In the genomic region with DNA sequence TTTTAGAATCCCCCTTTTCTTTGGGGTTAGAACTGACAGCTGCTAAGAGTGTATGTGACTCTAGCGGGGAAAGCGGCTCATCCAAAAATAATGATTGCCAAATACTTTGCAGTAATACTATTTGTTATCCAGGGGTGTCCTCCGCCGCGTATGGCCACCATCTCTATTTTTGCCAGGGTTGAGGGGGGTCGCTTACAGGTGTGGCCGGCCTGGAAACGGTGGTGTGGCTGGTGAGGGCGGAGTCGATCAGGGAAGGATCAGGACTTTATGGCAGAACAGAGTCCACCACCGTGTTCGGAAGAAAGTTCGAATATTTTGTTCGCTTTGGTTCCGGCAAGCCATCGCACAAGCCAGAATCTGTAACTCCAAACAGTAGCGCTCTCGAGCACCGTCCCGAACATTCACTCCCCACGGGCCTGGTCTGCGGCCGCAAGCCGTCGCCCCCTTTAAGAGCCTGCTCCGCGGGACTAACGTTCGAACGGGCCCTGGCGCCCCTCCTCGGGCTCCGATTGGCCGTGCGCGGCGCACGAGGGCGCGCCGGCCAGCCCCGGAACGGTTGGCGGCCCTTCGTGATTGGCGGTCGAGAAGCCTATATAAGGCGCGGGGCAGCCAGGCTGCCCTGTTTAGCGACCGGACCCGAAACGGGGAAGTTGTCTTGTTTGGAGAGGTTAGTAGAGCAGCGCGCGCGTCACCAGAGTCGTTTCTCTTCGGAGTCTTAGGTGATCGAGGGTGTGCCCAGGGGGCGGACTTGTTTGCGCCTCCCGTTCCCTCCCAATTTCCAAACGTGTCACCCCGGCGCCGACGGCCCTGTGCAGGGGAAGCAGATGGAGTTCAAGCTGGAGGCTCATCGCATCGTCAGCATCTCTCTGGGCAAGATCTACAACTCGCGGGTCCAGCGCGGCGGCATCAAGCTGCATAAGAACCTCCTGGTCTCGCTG, we compare ENCODE assay signal across 8 cellular contexts. TPM values are rescaled to one million over a fixed set of nuclear protein-coding genes. Genes with fewer than 3 reads are reported as not detected.
DNase-seq lines count a peak whose midpoint lies in the region; ATAC-seq, FAIRE-seq and TF ChIP-seq lines count a peak whose summit lies in the region.

A gene (plus strand): TSS at position 622 of the 938 bp plus-strand sequence. CDS start 203 bp downstream, at position 825.

- H3K9ac ChIP-seq in MM.1S (ENCODE audit: low read length), result peak within 1 kb of the TSS; percentile 79

- no peaks in the 10 kb centered on the region for H3K27me3 Mint-ChIP-seq in natural killer cell treated with Interleukin-12 subunit alpha and Interleukin-12 subunit beta and Interleukin-15 and Interleukin-18, amount 100 ng/mL, for 72 hours

- H3K9me2 ChIP-seq in MM.1S (replicated peaks; ENCODE audit: insufficient read depth, low read length), result no peaks in the 10 kb centered on the region

- H3K9me3 Mint-ChIP-seq in natural killer cell treated with Interleukin-12 subunit alpha and Interleukin-12 subunit beta and Interleukin-15 and Interleukin-18, amount 100 ng/mL, for 72 hours, result no peaks in the 10 kb centered on the region

- peak; percentile 89 to 91 for ATAC-seq in natural killer cell treated with Interleukin-12 subunit alpha and Interleukin-12 subunit beta and Interleukin-15 and Interleukin-18, amount 100 ng/mL, for 72 hours
- peak; percentile 79 for ATAC-seq in stimulated activated naive CD8-positive, alpha-beta T cell treated with anti-CD3 and anti-CD28 coated beads, Interleukin-15, Interleukin-2, amounts not matched to agents 100 U/mL and 50 U/mL, for 24 hours

- no peaks in the 10 kb centered on the region for H3K27me3 ChIP-seq in MM.1S (replicated peaks; ENCODE audit: insufficient read depth, low read length)

- peak; percentile 56 for FAIRE-seq in G401.6 (lab: Jason Lieb, UNC)

- H3K27ac Mint-ChIP-seq in natural killer cell treated with Interleukin-12 subunit alpha and Interleukin-12 subunit beta and Interleukin-15 and Interleukin-18, amount 100 ng/mL, for 72 hours, result peak within 1 kb of the TSS; percentile 96 to 98

- peaks cover 44% of the 10 kb centered on the region for H3K36me3 Mint-ChIP-seq in natural killer cell treated with Interleukin-12 subunit alpha and Interleukin-12 subunit beta and Interleukin-15 and Interleukin-18, amount 100 ng/mL, for 72 hours

- peak within 1 kb of the TSS; percentile 97 for H3K4me3 Mint-ChIP-seq in natural killer cell treated with Interleukin-12 subunit alpha and Interleukin-12 subunit beta and Interleukin-15 and Interleukin-18, amount 100 ng/mL, for 72 hours

- H3K79me2 ChIP-seq in MM.1S (ENCODE audit: low read length), result peaks cover 45% of the 10 kb centered on the region

- H3K4me1 Mint-ChIP-seq in natural killer cell treated with Interleukin-12 subunit alpha and Interleukin-12 subunit beta and Interleukin-15 and Interleukin-18, amount 100 ng/mL, for 72 hours (ENCODE audit: low read depth in 2 of 2), result peaks cover 53 to 57% of the 10 kb centered on the region in 2 donors

- peak within 1 kb of the TSS; percentile 77 for H3K27ac ChIP-seq in MM.1S (ENCODE audit: low read length)

- peak within 1 kb of the TSS; percentile 94 for H3K4me3 ChIP-seq in MM.1S (ENCODE audit: low read length)
- peak within 1 kb of the TSS; percentile 84 for H3K4me3 ChIP-seq in fibroblast of pulmonary artery (replicated peaks; ENCODE audit: low read depth, low read length)

- peak within 1 kb of the TSS; percentile 79 for H2AFZ ChIP-seq in MM.1S (ENCODE audit: low read length)

- H3F3A ChIP-seq in MM.1S (ENCODE audit: insufficient read depth, low read length), result peaks cover 15% of the 10 kb centered on the region

- no peaks in the 10 kb centered on the region for H3K36me3 ChIP-seq in MM.1S (replicated peaks; ENCODE audit: insufficient read depth, low read length)

- H3K4me1 ChIP-seq in MM.1S (ENCODE audit: low read length), result peaks cover 23% of the 10 kb centered on the region

- 0 out of 2 replicates have a peak, but pooled peaks cover 7% of the 10 kb centered on the region for H4K20me1 ChIP-seq in MM.1S (ENCODE audit: insufficient read depth, low read length)

- no peaks in the 10 kb centered on the region for H3K9me3 ChIP-seq in MM.1S (replicated peaks; ENCODE audit: insufficient read depth, low read length)

- H3K4me2 ChIP-seq in MM.1S (ENCODE audit: low read depth, low read length), result peak within 1 kb of the TSS; percentile 88

- peak; percentile 98 for DNase-seq in HCEC 1CT
- peak; percentile 98 for DNase-seq in MM.1S
- peak; percentile 88 for DNase-seq in SHP77 treated with DMSO at 0.1 percent for 48 hours (lab: John Stamatoyannopoulos, UW)
- peak; percentile 94 for DNase-seq in activated effector memory CD4-positive, alpha-beta T cell treated with Interleukin-2 at 50 U/mL for 16 hours
- DNase-seq in fibroblast of pulmonary artery (ENCODE audit: low read depth), result peak; percentile 97
- peak; percentile 95 for DNase-seq in natural killer cell treated with Interleukin-12 subunit alpha and Interleukin-12 subunit beta and Interleukin-15 and Interleukin-18, amount 100 ng/mL, for 72 hours (ENCODE audit: low spot score)
- peak; percentile 96 for DNase-seq in stimulated activated naive CD8-positive, alpha-beta T cell treated with anti-CD3 and anti-CD28 coated beads, Interleukin-15, Interleukin-2, amounts not matched to agents 100 U/mL and 50 U/mL, for 24 hours

- TF ChIP-seq CTCF in MM.1S (IDR thresholded peaks at IDR 0.05; ENCODE audit: low read length), result no peak
- TF ChIP-seq CTCF in fibroblast of pulmonary artery (IDR thresholded peaks at IDR 0.05; ENCODE audit: low read length, missing control alignments), result no peak

RNA-seq across cellular contexts. Expression of the gene that starts here (rescaled TPM):
- 10 to 100 TPM; 57.1 to 91.7 TPM for total RNA-seq in natural killer cell treated with Interleukin-12 subunit alpha and Interleukin-12 subunit beta and Interleukin-15 and Interleukin-18, amount 100 ng/mL, for 72 hours

Comparison
In these comparisons a context has a peak if more than half of its experiments do, and no peak if none do; other contexts are left out.
1. Peak in every context shown above with its lines: DNase-seq, ATAC-seq, H3K4me3 ChIP-seq and H3K27ac ChIP-seq.